8 cellular contexts compared by ENCODE assay signal in genomic region chr10:132331956-132332749, GRCh38. TPM values are rescaled to one million over a fixed set of nuclear protein-coding genes. Genes with fewer than 3 reads are reported as not detected.
DNase-seq lines count a peak whose midpoint lies in the region; ATAC-seq and TF ChIP-seq lines count a peak whose summit lies in the region.

Gene LRRC27, plus strand, starts transcription at chr10:132332193. Its CDS starts 1,332 bp downstream, at chr10:132333525.

- peaks cover 23% of the 10 kb centered on the region for H3K79me2 ChIP-seq in OCI-LY1 (ENCODE audit: insufficient read depth, low read length)

- H3K36me3 ChIP-seq in OCI-LY1 (ENCODE audit: insufficient read depth, low read length): peaks cover 12% of the 10 kb centered on the region

- peak; percentile 82 for ATAC-seq in GM21529 (IDR thresholded peaks at IDR 0.05; ENCODE audit: unreplicated experiment)

- peak within 1 kb of the TSS; percentile 65 for H3K27ac ChIP-seq in OCI-LY1 (ENCODE audit: low read depth, low read length, poor library complexity, severe bottlenecking)

- H3K27me3 ChIP-seq in OCI-LY1 (ENCODE audit: insufficient read depth, low read length) (no peaks in the 10 kb centered on the region), mononuclear cell (ENCODE audit: insufficient read depth, low read length) (no peaks in the 10 kb centered on the region)

- H3K9me2 ChIP-seq in OCI-LY1 (ENCODE audit: low read depth, low read length): no peaks in the 10 kb centered on the region

- peak within 1 kb of the TSS; percentile 80 for H3K4me2 ChIP-seq in OCI-LY1 (ENCODE audit: low read length)

- peak within 1 kb of the TSS; percentile 86 for H3K9ac ChIP-seq in OCI-LY1 (ENCODE audit: low read length)

- H4K20me1 ChIP-seq in OCI-LY1 (ENCODE audit: insufficient read depth, low read length): no peaks in the 10 kb centered on the region

- H3F3A ChIP-seq in OCI-LY1 (ENCODE audit: insufficient read depth, low read length): no peaks in the 10 kb centered on the region

- H3K4me3 ChIP-seq in OCI-LY1 (ENCODE audit: low read depth, low read length, poor library complexity, severe bottlenecking) (peak within 1 kb of the TSS; percentile 81), epithelial cell of esophagus (ENCODE audit: low read length) (peak within 1 kb of the TSS; percentile 92), mononuclear cell (ENCODE audit: low read length) (peak within 1 kb of the TSS; percentile 85)

- TF ChIP-seq CTCF in OCI-LY1 (IDR thresholded peaks at IDR 0.05; ENCODE audit: low read length) (no peak), epithelial cell of esophagus (IDR thresholded peaks at IDR 0.05; ENCODE audit: insufficient read depth, low read depth, low read length, missing control alignments) (no peak)

- no peak within 1 kb of the TSS; the same call in 1 of the 2 replicates for H2AFZ ChIP-seq in OCI-LY1 (ENCODE audit: low read length)

- no peaks in the 10 kb centered on the region for H3K9me3 ChIP-seq in OCI-LY1 (ENCODE audit: low read length)
- no peaks in the 10 kb centered on the region for H3K9me3 ChIP-seq in mononuclear cell (ENCODE audit: low read depth, low read length)

- peaks cover 37% of the 10 kb centered on the region for H3K4me1 ChIP-seq in OCI-LY1 (ENCODE audit: insufficient read depth, low read length, severe bottlenecking)
- peaks cover 76% of the 10 kb centered on the region for H3K4me1 ChIP-seq in mononuclear cell (ENCODE audit: insufficient read depth, low read length)

- DNase-seq in DMS 273 treated with DMSO at 0.1 percent for 48 hours (lab: John Stamatoyannopoulos, UW) (peak; percentile 79), HuH-7.5 (ENCODE audit: low spot score) (peak; percentile 95), activated T-cell treated with anti-CD3 and anti-CD28 coated beads for 24 hours (ENCODE audit: low read depth) (peak; percentile 99), epithelial cell of esophagus (ENCODE audit: low read depth) (peak; percentile 97)
- DNase-seq in stimulated activated CD8-positive, alpha-beta memory T cell treated with anti-CD3 and anti-CD28 coated beads, Interleukin-2, amount 100 ng/mL, for 1 hour (ENCODE audit: low read depth in 2 of 2): peak; percentile 100

RNA-seq across cellular contexts. Expression of gene LRRC27, which starts in this region (rescaled TPM):
- total RNA-seq in mononuclear cell: 1.4 TPM

Comparison
In these comparisons a context has a peak if more than half of its experiments do, and no peak if none do; other contexts are left out.
1. Peak in every context shown above with its lines: DNase-seq, ATAC-seq, H3K4me3 ChIP-seq and H3K27ac ChIP-seq.